ENCODE assay signal across 16 cellular contexts in genomic region chr13:70856706-70857105, GRCh38.
A peak's percentile ranks its signal among the peaks of the same experiment; 100 is the strongest.
DNase-seq lines count a peak whose midpoint lies in the region; ATAC-seq and TF ChIP-seq lines count a peak whose summit lies in the region.
"Had no signal": no experiment of that assay in that cellular context is flagged by ENCODE, and none has a peak within 500 bp of the region (broad histone marks: within the 10 kb centered on the region; RNA-seq: fewer than 3 reads in every experiment).

No MANE protein-coding gene starts in this region.

- H3K27ac ChIP-seq in coronary artery: no peak overlapping the region
- H3K27ac ChIP-seq: lower lobe of right lung, thoracic aorta had no signal

- DNase-seq in COLO668 (lab: John Stamatoyannopoulos, UW; ENCODE audit: unreplicated experiment) (peak; percentile 73), Kasumi-1 (lab: John Stamatoyannopoulos, UW) (peak; percentile 33 to 36), NCI-H510A (lab: John Stamatoyannopoulos, UW) (peak; percentile 28), UCSD-AML1 (lab: John Stamatoyannopoulos, UW; ENCODE audit: unreplicated experiment) (peak; percentile 17), NCI-H2171 treated with DMSO at 0.1 percent for 48 hours (lab: John Stamatoyannopoulos, UW) (no peak), H7 (no peak), coronary artery (ENCODE audit: low spot score) (no peak)
- DNase-seq: activated CD4-positive, alpha-beta T cell treated with anti-CD3 and anti-CD28 coated beads for 1 hour; DMS79 treated with DMSO at 0.1 percent for 48 hours; lower lobe of right lung; NCI-H1436 treated with DMSO at 0.1 percent for 48 hours; NCI-H524 treated with DMSO at 0.1 percent for 48 hours; nucleus accumbens; T1000 had no signal

- H3K4me3 ChIP-seq in H7 (ENCODE audit: insufficient read depth, low read depth, low read length): no peak overlapping the region
- no peak overlapping the region for H3K4me3 ChIP-seq in coronary artery
- H3K4me3 ChIP-seq: lower lobe of right lung, thoracic aorta had no signal

- no peaks in the 10 kb centered on the region for H3K27me3 ChIP-seq in H7 (ENCODE audit: control insufficient read depth, insufficient read depth, low read length)

- ATAC-seq in HG02571 (IDR thresholded peaks at IDR 0.05; ENCODE audit: unreplicated experiment): no peak
- ATAC-seq: lower lobe of right lung had no signal

- no peak for TF ChIP-seq CTCF in coronary artery (IDR thresholded peaks at IDR 0.05)

- H3K36me3 ChIP-seq in H7 (replicated peaks; ENCODE audit: control insufficient read depth, insufficient read depth, low read length): no peaks in the 10 kb centered on the region
- H3K36me3 ChIP-seq: lower lobe of right lung, thoracic aorta had no signal

Comparison
In these comparisons a context has a peak if more than half of its experiments do, and no peak if none do; other contexts are left out.
1. DNase-seq: peak in COLO668 (single experiment), Kasumi-1 (2 of 2), NCI-H510A (single experiment) and UCSD-AML1 (single experiment); none in NCI-H2171 treated with DMSO at 0.1 percent for 48 hours (single experiment), H7 (single experiment) and coronary artery (single experiment).